In the genomic region with DNA sequence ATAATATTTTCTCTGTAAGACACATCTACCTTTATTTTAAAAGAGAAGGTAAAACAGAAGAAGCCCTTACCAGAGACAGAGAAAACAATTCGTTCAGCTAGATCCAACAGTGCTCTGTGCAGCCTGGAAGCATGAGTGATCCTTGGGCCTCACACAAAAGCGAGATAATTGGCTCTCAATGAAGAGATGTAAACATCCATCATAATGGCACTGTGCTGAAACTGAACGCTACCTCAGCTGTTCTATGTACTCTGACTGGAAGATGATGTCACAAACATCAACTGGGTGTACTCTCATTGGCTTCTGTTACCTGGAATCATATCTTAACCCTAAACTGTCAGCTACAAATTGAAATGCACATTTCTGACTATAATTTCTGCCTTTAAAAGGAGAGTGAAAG, we compare ENCODE assay signal across 16 cellular contexts. TPM values are rescaled to one million over a fixed set of nuclear protein-coding genes. Genes with fewer than 3 reads are reported as not detected.
DNase-seq lines count a peak whose midpoint lies in the region; ATAC-seq, FAIRE-seq and TF ChIP-seq lines count a peak whose summit lies in the region.
"Had no signal": no experiment of that assay in that cellular context is flagged by ENCODE, and none has a peak within 500 bp of the region (broad histone marks: within the 10 kb centered on the region; RNA-seq: fewer than 3 reads in every experiment).

A gene (minus strand): TSS at position 223 of the 400 bp plus-strand sequence.

- no peaks in the 10 kb centered on the region for H3K27me3 Mint-ChIP-seq in effector memory CD8-positive, alpha-beta T cell
- no peaks in the 10 kb centered on the region for H3K27me3 Mint-ChIP-seq in T-helper 17 cell
- H3K27me3 Mint-ChIP-seq: activated CD4-positive, alpha-beta T cell treated with anti-CD3 and anti-CD28 coated beads, Interleukin-2, amount 10 ng/mL, durations not matched to agents 24 days and 14 days had no signal

- POLR2A ChIA-PET in HepG2 (lab: Yijun Ruan, JAX), result no interaction called here

- H3K27ac ChIP-seq in HepG2 (ENCODE audit: extremely low read length, insufficient read depth, low read length) (no peak within 1 kb of the TSS), right lobe of liver (no peak within 1 kb of the TSS), heart right ventricle (peak within 1 kb of the TSS in 3 of 10 donors; percentile 19 to 67 (median 50))
- H3K27ac ChIP-seq: testis had no signal

- TF ChIP-seq EP300 in HepG2 (IDR thresholded peaks at IDR 0.05; ENCODE audit: low read depth in 2 of 2, low read length in 2 of 2), result no peak
- no peak for TF ChIP-seq EP300 in HepG2 (CRISPR knock-in tag; IDR thresholded peaks at IDR 0.05; ENCODE audit: borderline replicate concordance)

- no peak within 1 kb of the TSS for H3K9ac ChIP-seq in HepG2 (ENCODE audit: insufficient read depth, low read depth, low read length)

- H3K4me1 ChIP-seq in HepG2 (ENCODE audit: insufficient read depth, low read length), result no peaks in the 10 kb centered on the region
- no peaks in the 10 kb centered on the region for H3K4me1 ChIP-seq in right lobe of liver
- H3K4me1 ChIP-seq in heart right ventricle, result peaks cover 0 to 3% (median 0%) of the 10 kb centered on the region in 9 donors
- H3K4me1 ChIP-seq: testis had no signal

- BruUV-seq in HepG2 (replicated peaks; lab: Mats Ljungman, UMichigan), result no TSS peak

- 3% methylated on average over 3 of the region's 3 CpGs for WGBS in HepG2 (ENCODE audit: low lambda C conversion rate)
- WGBS in right lobe of liver (ENCODE audit: insufficient coverage, low coverage, low lambda C conversion rate, missing lambda C conversion rate), result 29% methylated on average over 3 of the region's 3 CpGs
- 18% methylated on average over 3 of the region's 3 CpGs for WGBS in heart right ventricle, 2 donors

- H3K36me3 Mint-ChIP-seq in effector memory CD8-positive, alpha-beta T cell (ENCODE audit: insufficient read depth), result no peaks in the 10 kb centered on the region
- no peaks in the 10 kb centered on the region for H3K36me3 Mint-ChIP-seq in T-helper 17 cell (ENCODE audit: low read depth)

- H3K27ac Mint-ChIP-seq in effector memory CD8-positive, alpha-beta T cell, result no peak within 1 kb of the TSS
- H3K27ac Mint-ChIP-seq in T-helper 17 cell, result no peak within 1 kb of the TSS
- H3K27ac Mint-ChIP-seq: activated CD4-positive, alpha-beta T cell treated with anti-CD3 and anti-CD28 coated beads, Interleukin-2, amount 10 ng/mL, durations not matched to agents 24 days and 14 days had no signal

- H3K9me3 ChIP-seq in HepG2 (ENCODE audit: low read length) (no peaks in the 10 kb centered on the region), right lobe of liver (no peaks in the 10 kb centered on the region), heart right ventricle (no peaks in the 10 kb centered on the region), T-helper 17 cell (ENCODE audit: control insufficient read depth, low read length, poor library complexity, severe bottlenecking) (peaks cover 3% of the 10 kb centered on the region)
- H3K9me3 ChIP-seq: testis had no signal

- H3K9me3 Mint-ChIP-seq in effector memory CD8-positive, alpha-beta T cell, result no peaks in the 10 kb centered on the region
- H3K9me3 Mint-ChIP-seq: activated CD4-positive, alpha-beta T cell treated with anti-CD3 and anti-CD28 coated beads, Interleukin-2, amount 10 ng/mL, durations not matched to agents 24 days and 14 days had no signal

- no peaks in the 10 kb centered on the region for H4K20me1 ChIP-seq in HepG2 (ENCODE audit: insufficient read depth, low read length)

- H3K36me3 ChIP-seq in HepG2 (replicated peaks in 1 of 2; ENCODE audit: control insufficient read depth in 1 of 2, insufficient read depth in 2 of 2, low read length in 2 of 2) (no peaks in the 10 kb centered on the region), right lobe of liver (no peaks in the 10 kb centered on the region), heart right ventricle (no peaks in the 10 kb centered on the region)

- TF ChIP-seq CTCF in HepG2 (CRISPR knock-in tag; IDR thresholded peaks at IDR 0.05) (no peak), right lobe of liver (IDR thresholded peaks at IDR 0.05) (no peak), heart right ventricle (IDR thresholded peaks at IDR 0.05) (no peak)

- no peaks in the 10 kb centered on the region for H3K79me2 ChIP-seq in HepG2 (ENCODE audit: insufficient read depth, low read length)

- no peak for FAIRE-seq in HepG2 (lab: Jason Lieb, UNC)
- FAIRE-seq: A204.1, bronchial epithelial cell, GM12892 had no signal

- no peak for TF ChIP-seq RAD21 in HepG2 (CRISPR knock-in tag; IDR thresholded peaks at IDR 0.05)

- no peak for TF ChIP-seq POLR2A in HepG2 (IDR thresholded peaks at IDR 0.05; ENCODE audit: insufficient read depth in 1 of 2, low read depth in 2 of 2, low read length in 2 of 2)
- TF ChIP-seq POLR2A in right lobe of liver (IDR thresholded peaks at IDR 0.05), result no peak

- intact Hi-C loops in HepG2 (cut with micrococcal nuclease; ENCODE audit: unreplicated experiment) (loop anchor here (5.0 kb wide), 1 partner anchor 1741 kb away; no protein-coding TSS in a partner anchor), right lobe of liver (cut with DNase I) (no loop called here), heart right ventricle (cut with DNase I) (no loop called here)

- H3K27me3 ChIP-seq in HepG2 (ENCODE audit: control insufficient read depth in 1 of 2, insufficient read depth in 2 of 2, low read length in 2 of 2) (no peaks in the 10 kb centered on the region), right lobe of liver (no peaks in the 10 kb centered on the region), heart right ventricle (no peaks in the 10 kb centered on the region)
- H3K27me3 ChIP-seq: testis had no signal

- no peaks in the 10 kb centered on the region for H3K4me1 Mint-ChIP-seq in effector memory CD8-positive, alpha-beta T cell (ENCODE audit: low read depth in 2 of 2)
- no peaks in the 10 kb centered on the region for H3K4me1 Mint-ChIP-seq in T-helper 17 cell
- H3K4me1 Mint-ChIP-seq: activated CD4-positive, alpha-beta T cell treated with anti-CD3 and anti-CD28 coated beads, Interleukin-2, amount 10 ng/mL, durations not matched to agents 24 days and 14 days had no signal

- DNase-seq in HepG2 (ENCODE audit: low spot score) (no peak), right lobe of liver (no peak), NCI-H774 (lab: John Stamatoyannopoulos, UW) (peak; percentile 97), heart right ventricle (no peak), activated gamma-delta T cell (lab: John Stamatoyannopoulos, UW) (no peak), T-helper 17 cell (no peak)
- DNase-seq in effector memory CD8-positive, alpha-beta T cell, result no peak
- DNase-seq: activated CD4-positive, alpha-beta T cell treated with anti-CD3 and anti-CD28 coated beads, Interleukin-2, amount 10 ng/mL, durations not matched to agents 24 days and 14 days; activated effector memory CD4-positive, alpha-beta T cell treated with Interleukin-2 at 50 U/mL for 16 hours; HCEC 1CT; testis had no signal

- in situ Hi-C loops in HepG2 (cut with HindIII; ENCODE audit: extremely low pct_ligation_motif_present, low pct_unique_long_range_greater_than_20kb), result loop anchor here (25.0 kb wide), 1 partner anchor 656 kb away; no protein-coding TSS in a partner anchor

- H3K4me2 ChIP-seq in HepG2 (ENCODE audit: low read depth, low read length), result no peak within 1 kb of the TSS

- CTCF ChIA-PET in HepG2 (lab: Yijun Ruan, JAX; ENCODE audit: low intra/inter-chr PET ratio, low total read pairs), result no interaction called here

- ATAC-seq in HepG2 (no peak), right lobe of liver (no peak), heart right ventricle (peak in 6 of 8 donors; percentile 34 to 79 (median 64)), HG03354 (IDR thresholded peaks at IDR 0.05; ENCODE audit: poor library complexity, severe bottlenecking, unreplicated experiment) (no peak), T-helper 17 cell (no peak)
- no peak for ATAC-seq in effector memory CD8-positive, alpha-beta T cell (replicated peaks)

- H3K4me3 ChIP-seq in HepG2 (replicated peaks in 1 of 3; ENCODE audit: insufficient read depth in 1 of 3, low read depth in 2 of 3, low read length in 3 of 3), result no peak within 1 kb of the TSS
- H3K4me3 ChIP-seq in right lobe of liver, result no peak within 1 kb of the TSS
- H3K4me3 ChIP-seq in heart right ventricle, result peak within 1 kb of the TSS in 9 of 10 donors; percentile 2 to 45 (median 29)
- H3K4me3 ChIP-seq: testis had no signal

- no peak within 1 kb of the TSS for H2AFZ ChIP-seq in HepG2 (ENCODE audit: low read length)

- no peak within 1 kb of the TSS for H3K4me3 Mint-ChIP-seq in effector memory CD8-positive, alpha-beta T cell
- H3K4me3 Mint-ChIP-seq in T-helper 17 cell, result no peak within 1 kb of the TSS
- H3K4me3 Mint-ChIP-seq: activated CD4-positive, alpha-beta T cell treated with anti-CD3 and anti-CD28 coated beads, Interleukin-2, amount 10 ng/mL, durations not matched to agents 24 days and 14 days had no signal

TF ChIP-seq in HepG2, 621 proteins besides CTCF, POLR2A, EP300 and RAD21 (continues in another document):
- no peak for TF ChIP-seq RFX3 (CRISPR knock-in tag; IDR thresholded peaks at IDR 0.05)

RNA-seq across cellular contexts. Expression of the gene that starts here (rescaled TPM):
- total RNA-seq in HepG2 (2016; rRNA removed; fragmentation: Illumina TruSeq; extraction: Trizol) (not detected in 2 replicates), right lobe of liver (under 1 TPM in 5 of 6 experiments, not detected in 1; 0.06 to 0.55 (median 0.07) TPM), heart right ventricle (10 to 100 TPM in 1 of 10 donors, 1 to 10 TPM in 9; 1.6 to 12.2 (median 4.2) TPM), T-helper 17 cell (not detected)
- total RNA-seq in HepG2 (2016; cell fraction: cytosol; rRNA removed; fragmentation: Illumina TruSeq; extraction: Trizol; ENCODE audit: low read depth), result not detected in 2 replicates
- not detected in 2 replicates for total RNA-seq in HepG2 (2016; cell fraction: insoluble cytoplasmic fraction; rRNA removed; fragmentation: Illumina TruSeq; extraction: Trizol)
- total RNA-seq in HepG2 (2016; cell fraction: membrane; rRNA removed; fragmentation: Illumina TruSeq; extraction: Trizol), result not detected in 2 replicates
- total RNA-seq in HepG2 (2016; cell fraction: nucleus; rRNA removed; fragmentation: Illumina TruSeq; extraction: Trizol), result not detected in 2 replicates
- polyA plus RNA-seq in HepG2 (2011; rRNA removed) (not detected in 2 replicates), heart right ventricle (1 to 10 TPM in 1 of 2 donors, under 1 TPM in 1; 0.20 to 1.9 TPM)
- polyA plus RNA-seq in HepG2 (2011; cell fraction: cytosol; rRNA removed), result not detected in 2 replicates
- polyA plus RNA-seq in HepG2 (2011; cell fraction: nucleus; rRNA removed), result not detected in 2 replicates
- not detected in 2 replicates for polyA plus RNA-seq in HepG2 (2012)
- not detected in 2 replicates for polyA plus RNA-seq in HepG2 (2016; cell fraction: cytosol; fragmentation: Illumina TruSeq; extraction: Trizol; ENCODE audit: low read depth)
- polyA plus RNA-seq in HepG2 (2016; cell fraction: insoluble cytoplasmic fraction; fragmentation: Illumina TruSeq; extraction: Trizol; ENCODE audit: low read depth), result not detected in 2 replicates
- not detected in 2 replicates for polyA plus RNA-seq in HepG2 (2016; cell fraction: membrane; fragmentation: Illumina TruSeq; extraction: Trizol; ENCODE audit: low read depth)
- polyA plus RNA-seq in HepG2 (2016; cell fraction: nucleus; fragmentation: Illumina TruSeq; extraction: Trizol; ENCODE audit: insufficient read depth, low read depth), result not detected in 2 replicates
- under 0.01 TPM in 2 replicates for polyA minus RNA-seq in HepG2 (2011; rRNA and poly(A)+ RNA removed; ENCODE audit: low replicate concordance)
- not detected in 2 replicates for polyA minus RNA-seq in HepG2 (2011; cell fraction: cytosol; rRNA and poly(A)+ RNA removed)
- under 0.01 TPM in 2 replicates for polyA minus RNA-seq in HepG2 (2011; cell fraction: nucleus; rRNA and poly(A)+ RNA removed)
- total RNA-seq: activated CD4-positive, alpha-beta T cell treated with anti-CD3 and anti-CD28 coated beads, Interleukin-2, amount 10 ng/mL, durations not matched to agents 24 days and 14 days; epithelial cell of proximal tubule had no signal

Comparison
In these comparisons a context has a peak if more than half of its experiments do, and no peak if none do; other contexts are left out.
1. ATAC-seq: peak in heart right ventricle (6 of 8); none in HepG2 (single experiment), right lobe of liver (0 of 4), HG03354 (single experiment), effector memory CD8-positive, alpha-beta T cell (single experiment) and T-helper 17 cell (single experiment).
2. H3K4me3 ChIP-seq: peak in heart right ventricle (9 of 10); none in HepG2 (0 of 3) and right lobe of liver (0 of 3).